Comparison of ENCODE assay signal across 8 cellular contexts in the genomic region with DNA sequence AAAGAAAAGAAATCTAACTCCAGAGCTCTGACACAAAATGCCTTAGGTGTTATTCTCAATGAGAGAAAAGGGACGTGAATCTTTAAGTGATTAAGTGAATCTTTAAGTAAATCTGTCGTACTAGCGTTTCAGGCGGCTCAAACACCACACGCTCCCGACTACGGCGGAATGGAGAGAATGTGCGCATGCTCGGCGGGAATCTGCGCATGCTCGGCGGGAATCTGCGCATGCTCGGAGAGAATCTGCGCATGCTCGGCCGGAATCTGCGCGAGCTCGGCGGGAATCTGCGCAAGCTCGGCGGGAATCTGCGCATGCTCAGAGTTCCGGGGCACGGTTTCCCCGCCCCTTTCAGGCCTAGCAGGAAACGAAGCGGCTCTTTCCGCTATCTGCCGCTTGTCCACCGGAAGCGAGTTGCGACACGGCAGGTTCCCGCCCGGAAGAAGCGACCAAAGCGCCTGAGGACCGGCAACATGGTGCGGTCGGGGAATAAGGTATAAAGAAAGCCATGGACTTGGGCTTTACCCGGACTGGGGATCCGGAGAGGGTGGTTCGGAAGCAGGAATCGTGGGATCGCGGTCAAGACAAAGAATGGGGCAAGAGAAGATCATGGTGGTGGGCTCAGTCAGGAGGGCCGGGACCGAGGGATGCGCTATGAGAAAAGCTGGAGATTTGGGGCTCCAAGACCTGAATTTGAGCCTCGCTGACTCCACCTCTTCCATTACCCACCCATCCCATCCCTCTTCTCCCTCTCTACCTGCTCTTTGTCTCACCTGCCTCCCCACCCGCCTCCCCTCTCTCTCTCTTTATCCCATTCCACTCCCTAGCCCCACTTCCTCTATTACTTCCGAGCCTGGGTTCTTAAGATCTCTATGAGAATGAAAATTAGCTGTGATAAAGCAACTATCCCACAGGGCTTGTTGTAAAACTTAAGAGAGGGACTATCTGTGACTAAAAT. TPM values are rescaled to one million over a fixed set of nuclear protein-coding genes. Genes with fewer than 3 reads are reported as not detected.
A peak's percentile ranks its signal among the peaks of the same experiment; 100 is the strongest.
DNase-seq lines count a peak whose midpoint lies in the region; ATAC-seq and TF ChIP-seq lines count a peak whose summit lies in the region.

XRCC5 (plus strand) TSS at position 382 of the 955 bp plus-strand sequence; CDS start at position 471, 89 bp downstream.

- H3K27ac ChIP-seq in ascending aorta (peak within 1 kb of the TSS; percentile 90 to 92), right atrium auricular region (peak within 1 kb of the TSS; percentile 76 to 93), psoas muscle (peak within 1 kb of the TSS; percentile 93), urinary bladder (ENCODE audit: low read depth) (peak within 1 kb of the TSS; percentile 76)

- H3K4me3 ChIP-seq in ascending aorta (peak within 1 kb of the TSS; percentile 54 to 88), right atrium auricular region (peak within 1 kb of the TSS; percentile 60 to 93), psoas muscle (peak within 1 kb of the TSS; percentile 88), urinary bladder (ENCODE audit: low read depth, low read length) (peak within 1 kb of the TSS; percentile 67)

- DNase-seq in NCI-H2029 treated with DMSO at 0.1 percent for 48 hours (lab: John Stamatoyannopoulos, UW) (peak; percentile 73), T-helper 22 cell (ENCODE audit: low read depth) (peak; percentile 91), ascending aorta (ENCODE audit: low spot score in 2 of 2) (peak; percentile 68 to 97), right atrium auricular region (ENCODE audit: low spot score) (peak; percentile 95), psoas muscle (peak; percentile 95 to 99)

- intact Hi-C loops in ascending aorta (cut with DNase I) (loop anchor here (2.0 kb wide), 1 partner anchor 28 kb away; the partner anchor contains the start of genes PECR and TMEM169), psoas muscle (cut with DNase I) (no loop called here)

- H3K36me3 ChIP-seq in ascending aorta = peaks cover 11 to 23% of the 10 kb centered on the region in 2 donors
- H3K36me3 ChIP-seq in right atrium auricular region = peaks cover 30% of the 10 kb centered on the region
- H3K36me3 ChIP-seq in psoas muscle (ENCODE audit: insufficient read depth in 1 of 2, low read depth in 1 of 2) = peaks cover 7 to 34% of the 10 kb centered on the region in 2 donors
- H3K36me3 ChIP-seq in urinary bladder (ENCODE audit: insufficient read depth) = no peaks in the 10 kb centered on the region

- TF ChIP-seq POLR2A in GM18505 (IDR thresholded peaks at IDR 0.05; ENCODE audit: borderline replicate concordance, extremely low read depth, insufficient read depth, insufficient read length) = peak; percentile 93

- peak; percentile 58 for ATAC-seq in GM18505 (IDR thresholded peaks at IDR 0.05; ENCODE audit: unreplicated experiment)
- ATAC-seq in HG02981 (IDR thresholded peaks at IDR 0.05; ENCODE audit: unreplicated experiment) = peak; percentile 42
- ATAC-seq in psoas muscle = peak; percentile 95 to 98 (median 96)

- no peaks in the 10 kb centered on the region for H3K27me3 ChIP-seq in ascending aorta
- no peaks in the 10 kb centered on the region for H3K27me3 ChIP-seq in right atrium auricular region
- H3K27me3 ChIP-seq in psoas muscle (ENCODE audit: insufficient read depth in 3 of 3, low read length in 2 of 3) = peaks cover 0 to 3% (median 3%) of the 10 kb centered on the region in 3 donors

- 0% methylated on average over 49 to 57 of the region's 57 CpGs for whole genome bisulfite sequencing in psoas muscle, 3 donors
- under 1% methylated on average over 57 of the region's 57 CpGs for WGBS in urinary bladder

- H3K9me3 ChIP-seq in ascending aorta = no peaks in the 10 kb centered on the region
- H3K9me3 ChIP-seq in right atrium auricular region = no peaks in the 10 kb centered on the region
- no peaks in the 10 kb centered on the region for H3K9me3 ChIP-seq in psoas muscle

- no peak for TF ChIP-seq CTCF in ascending aorta (IDR thresholded peaks at IDR 0.05)
- no peak for TF ChIP-seq CTCF in right atrium auricular region (IDR thresholded peaks at IDR 0.05)
- no peak for TF ChIP-seq CTCF in psoas muscle (IDR thresholded peaks at IDR 0.05)

- H3K4me1 ChIP-seq in ascending aorta (peaks cover 3 to 13% of the 10 kb centered on the region in 2 donors), right atrium auricular region (peaks cover 0 to 41% of the 10 kb centered on the region in 2 donors), psoas muscle (peaks cover 12% of the 10 kb centered on the region), urinary bladder (ENCODE audit: insufficient read depth) (no peaks in the 10 kb centered on the region)

RNA-seq across cellular contexts. Expression of gene XRCC5, which starts in this region (rescaled TPM):
- total RNA-seq in ascending aorta (45.4 TPM), right atrium auricular region (10 to 100 TPM; 89.9 to 93.7 TPM), psoas muscle (100 to 1,000 TPM; 137 to 173 (median 148) TPM), urinary bladder (247 TPM)
- polyA plus RNA-seq in psoas muscle (100 to 1,000 TPM in 2 of 3 donors, 10 to 100 TPM in 1; 75.3 to 147 (median 125) TPM), urinary bladder (121 TPM)

Comparison
In these comparisons a context has a peak if more than half of its experiments do, and no peak if none do; other contexts are left out.
1. Peak in every context shown above with its lines: DNase-seq, ATAC-seq, H3K4me3 ChIP-seq and H3K27ac ChIP-seq.
2. ATAC-seq: peak in every context shown above with its lines; median percentile 96 in psoas muscle; 58 in GM18505; 42 in HG02981.